ENCODE assay signal across 8 cellular contexts in genomic region chr17:1724351-1724868, GRCh38. TPM values are rescaled to one million over a fixed set of nuclear protein-coding genes. Genes with fewer than 3 reads are reported as not detected.
DNase-seq lines count a peak whose midpoint lies in the region; ATAC-seq and TF ChIP-seq lines count a peak whose summit lies in the region.

TSS of gene WDR81 (plus strand) at chr17:1724704. CDS start at chr17:1724960, 256 bp downstream.

- peak within 1 kb of the TSS; percentile 85 for H3K4me2 ChIP-seq in Loucy (ENCODE audit: low read depth, low read length, poor library complexity, severe bottlenecking)
- H3K4me2 ChIP-seq in parathyroid adenoma (ENCODE audit: low read length), result peak within 1 kb of the TSS; percentile 98

- no peaks in the 10 kb centered on the region for H3K9me2 ChIP-seq in Loucy (replicated peaks; ENCODE audit: low read depth, low read length)

- peak within 1 kb of the TSS; percentile 74 for H3K9ac ChIP-seq in Loucy (ENCODE audit: low read depth, low read length, poor library complexity, severe bottlenecking)
- H3K9ac ChIP-seq in adipocyte (ENCODE audit: low read length), result peak within 1 kb of the TSS; percentile 87
- no peak within 1 kb of the TSS for H3K9ac ChIP-seq in parathyroid adenoma

- H3K9me3 ChIP-seq in Loucy (ENCODE audit: insufficient read depth, low read depth, low read length) (no peaks in the 10 kb centered on the region), adipocyte (ENCODE audit: control insufficient read depth, low read length) (no peaks in the 10 kb centered on the region), cardiac muscle cell (ENCODE audit: low read depth) (no peaks in the 10 kb centered on the region), parathyroid adenoma (ENCODE audit: control insufficient read depth, low read length) (no peaks in the 10 kb centered on the region), thymus (ENCODE audit: control insufficient read depth) (no peaks in the 10 kb centered on the region)

- DNase-seq in COLO829 (ENCODE audit: low spot score), result peak; percentile 56
- DNase-seq in adipocyte (ENCODE audit: low read depth), result peak; percentile 94
- peak; percentile 91 for DNase-seq in cardiac muscle cell (ENCODE audit: low read depth in 1 of 2, low spot score in 1 of 2)

- peaks cover 32% of the 10 kb centered on the region for H3K4me1 ChIP-seq in Loucy (ENCODE audit: insufficient read depth, low read length, poor library complexity, severe bottlenecking)
- H3K4me1 ChIP-seq in adipocyte (ENCODE audit: control insufficient read depth, insufficient read depth, low read length), result peaks cover 65% of the 10 kb centered on the region
- no peaks in the 10 kb centered on the region for H3K4me1 ChIP-seq in cardiac muscle cell (ENCODE audit: low read depth)
- peaks cover 2% of the 10 kb centered on the region for H3K4me1 ChIP-seq in parathyroid adenoma
- peaks cover 20% of the 10 kb centered on the region for H3K4me1 ChIP-seq in thymus (ENCODE audit: control insufficient read depth, insufficient read depth, low read length)

- intact Hi-C loops in T-helper 1 cell treated with Interleukin-12 subunit alpha and Interleukin-12 subunit beta and Interleukin-4 antibody, amounts not matched to agents 30 ng/mL and 1 ng/mL, for 36 hours (cut with micrococcal nuclease), result loop anchor here (1.0 to 2.0 kb wide), 2 partner anchors 8 to 40 kb away; no protein-coding TSS in a partner anchor

- H4K20me1 ChIP-seq in Loucy (ENCODE audit: insufficient read depth, low read length, poor library complexity, severe bottlenecking), result no peaks in the 10 kb centered on the region

- H3K27me3 ChIP-seq in Loucy (ENCODE audit: insufficient read depth, low read length, poor library complexity, severe bottlenecking) (no peaks in the 10 kb centered on the region), adipocyte (replicated peaks; ENCODE audit: control insufficient read depth, insufficient read depth, low read length) (no peaks in the 10 kb centered on the region), cardiac muscle cell (no peaks in the 10 kb centered on the region), parathyroid adenoma (ENCODE audit: control insufficient read depth, insufficient read depth, low read length) (no peaks in the 10 kb centered on the region), thymus (ENCODE audit: control insufficient read depth, insufficient read depth) (no peaks in the 10 kb centered on the region)

- ATAC-seq in GM21447 (IDR thresholded peaks at IDR 0.05; ENCODE audit: unreplicated experiment), result peak; percentile 46

- H3K4me3 ChIP-seq in Loucy (ENCODE audit: low read length, poor library complexity, severe bottlenecking), result peak within 1 kb of the TSS; percentile 77
- H3K4me3 ChIP-seq in adipocyte (ENCODE audit: low read length), result peak within 1 kb of the TSS; percentile 79
- peak within 1 kb of the TSS; percentile 41 for H3K4me3 ChIP-seq in cardiac muscle cell
- H3K4me3 ChIP-seq in parathyroid adenoma (ENCODE audit: low read depth, low read length), result peak within 1 kb of the TSS; percentile 61
- H3K4me3 ChIP-seq in thymus (ENCODE audit: low read length), result peak within 1 kb of the TSS; percentile 73

- TF ChIP-seq CTCF in Loucy (conservative IDR thresholded peaks at IDR 0.05; ENCODE audit: low read length) (no peak), cardiac muscle cell (IDR thresholded peaks at IDR 0.05; ENCODE audit: low read depth, low read length) (no peak), parathyroid adenoma (IDR thresholded peaks at IDR 0.05) (no peak)

- WGBS in thymus, result under 1% methylated on average over 57 of the region's 57 CpGs

- no peaks in the 10 kb centered on the region for H3F3A ChIP-seq in Loucy (ENCODE audit: low read depth)

- H3K27ac ChIP-seq in cardiac muscle cell (peak within 1 kb of the TSS; percentile 39), parathyroid adenoma (peak within 1 kb of the TSS; percentile 41), thymus (ENCODE audit: low read depth) (peak within 1 kb of the TSS; percentile 94)

- H3K36me3 ChIP-seq in Loucy (ENCODE audit: insufficient read depth, low read length) (no peaks in the 10 kb centered on the region), adipocyte (ENCODE audit: control insufficient read depth, insufficient read depth, low read length, severe bottlenecking) (peaks cover 14% of the 10 kb centered on the region), cardiac muscle cell (no peaks in the 10 kb centered on the region), parathyroid adenoma (ENCODE audit: control insufficient read depth, insufficient read depth, low read length) (no peaks in the 10 kb centered on the region), thymus (ENCODE audit: control insufficient read depth, insufficient read depth) (peaks cover 23% of the 10 kb centered on the region)

- H3K79me2 ChIP-seq in Loucy (ENCODE audit: insufficient read depth, low read length) (peaks cover 9% of the 10 kb centered on the region; the same call in 1 of the 2 replicates), parathyroid adenoma (no peaks in the 10 kb centered on the region)

- H2AFZ ChIP-seq in Loucy (ENCODE audit: low read length) (peak within 1 kb of the TSS; percentile 75), parathyroid adenoma (peak within 1 kb of the TSS; percentile 79)

RNA-seq across cellular contexts. Expression of gene WDR81, which starts in this region (rescaled TPM):
- 58.4 and 59.3 TPM in 2 replicates for total RNA-seq in T-helper 1 cell treated with Interleukin-12 subunit alpha and Interleukin-12 subunit beta and Interleukin-4 antibody, amounts not matched to agents 30 ng/mL and 1 ng/mL, for 36 hours
- total RNA-seq in cardiac muscle cell, result 14.2 and 23.1 TPM in 2 replicates
- polyA plus RNA-seq in cardiac muscle cell, result 7.4 and 9.5 TPM in 2 replicates
- polyA plus RNA-seq in thymus, result 27.0 TPM

Comparison
In these comparisons a context has a peak if more than half of its experiments do, and no peak if none do; other contexts are left out.
1. Peak in every context shown above with its lines: DNase-seq, ATAC-seq, H3K4me3 ChIP-seq and H3K27ac ChIP-seq.
2. H3K27ac ChIP-seq: peak in every context shown above with its lines; median percentile 94 in thymus; 41 in parathyroid adenoma; 39 in cardiac muscle cell.